ENCODE assay signal across 11 cellular contexts in the genomic region with DNA sequence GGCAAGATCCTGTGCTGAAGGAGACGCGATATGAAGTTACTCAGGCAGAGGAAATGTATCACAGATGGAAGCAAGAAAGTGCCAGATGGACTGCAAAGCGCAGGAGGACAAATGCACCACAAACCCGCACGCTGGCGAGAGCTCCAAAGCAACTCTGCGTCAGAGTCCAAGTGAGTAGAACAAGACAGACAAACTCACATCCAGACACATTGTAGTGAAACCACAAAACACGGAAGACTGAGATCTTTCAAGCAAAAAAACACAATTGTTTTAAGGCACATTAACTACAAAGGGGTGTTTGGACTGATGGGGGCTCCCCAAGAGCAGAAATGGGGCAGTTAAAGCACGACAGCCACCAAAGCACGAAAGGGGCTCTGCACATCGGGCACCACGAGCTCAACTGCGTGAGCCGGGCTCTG. TPM values are rescaled to one million over a fixed set of nuclear protein-coding genes. Genes with fewer than 3 reads are reported as not detected.
A peak's percentile ranks its signal among the peaks of the same experiment; 100 is the strongest.
DNase-seq lines count a peak whose midpoint lies in the region; ATAC-seq and TF ChIP-seq lines count a peak whose summit lies in the region.
"Had no signal": no experiment of that assay in that cellular context is flagged by ENCODE, and none has a peak within 500 bp of the region (broad histone marks: within the 10 kb centered on the region; RNA-seq: fewer than 3 reads in every experiment).

No MANE protein-coding gene starts in this region.

- peaks cover 44% of the 10 kb centered on the region for H3K27me3 Mint-ChIP-seq in activated naive CD4-positive, alpha-beta T cell treated with anti-CD3 and anti-CD28 coated beads for 36 hours (ENCODE audit: low read depth)
- peaks cover 30% of the 10 kb centered on the region for H3K27me3 Mint-ChIP-seq in activated T-helper 1 cell treated with anti-CD3 and anti-CD28 coated beads, Interleukin-12 subunit alpha, Interleukin-12 subunit beta, Interleukin-2, Interleukin-4 antibody, amounts not matched to agents 30 ng/mL and 10 ng/mL and 1 ng/mL, durations not matched to agents 14 hours and 24 hours and 36 hours (ENCODE audit: insufficient read depth)
- peaks cover 23% of the 10 kb centered on the region for H3K27me3 Mint-ChIP-seq in Caco-2 (ENCODE audit: insufficient read depth, unreplicated experiment)

- CTCF ChIA-PET in activated naive CD4-positive, alpha-beta T cell treated with anti-CD3 and anti-CD28 coated beads for 36 hours (lab: Charles Lee): no interaction called here
- CTCF ChIA-PET in Caco-2 (lab: Charles Lee): interaction anchor here (0.6 to 1.0 kb wide), 3 partner anchors 31 to 438 kb away, joined by 3 to 4 read pairs (median 3); no protein-coding TSS in a partner anchor

- peaks cover 11% of the 10 kb centered on the region for H3K4me1 Mint-ChIP-seq in activated naive CD4-positive, alpha-beta T cell treated with anti-CD3 and anti-CD28 coated beads for 36 hours (ENCODE audit: low read depth)
- peaks cover 35% of the 10 kb centered on the region for H3K4me1 Mint-ChIP-seq in activated T-helper 1 cell treated with anti-CD3 and anti-CD28 coated beads, Interleukin-12 subunit alpha, Interleukin-12 subunit beta, Interleukin-2, Interleukin-4 antibody, amounts not matched to agents 30 ng/mL and 10 ng/mL and 1 ng/mL, durations not matched to agents 14 hours and 24 hours and 36 hours (ENCODE audit: low read depth)
- H3K4me1 Mint-ChIP-seq in Caco-2 (ENCODE audit: low read depth, unreplicated experiment): peaks cover 5% of the 10 kb centered on the region

- H3K4me3 Mint-ChIP-seq in activated naive CD4-positive, alpha-beta T cell treated with anti-CD3 and anti-CD28 coated beads for 36 hours: no peak overlapping the region
- peak overlapping the region; percentile 7 for H3K4me3 Mint-ChIP-seq in activated T-helper 1 cell treated with anti-CD3 and anti-CD28 coated beads, Interleukin-12 subunit alpha, Interleukin-12 subunit beta, Interleukin-2, Interleukin-4 antibody, amounts not matched to agents 30 ng/mL and 10 ng/mL and 1 ng/mL, durations not matched to agents 14 hours and 24 hours and 36 hours
- no peak overlapping the region for H3K4me3 Mint-ChIP-seq in Caco-2 (ENCODE audit: unreplicated experiment)

- H3K9me3 ChIP-seq in heart right ventricle (peaks cover 0 to 8% (median 0%) of the 10 kb centered on the region in 11 donors), spleen (peaks cover 0 to 4% (median 0%) of the 10 kb centered on the region in 8 donors), Caco-2 (no peaks in the 10 kb centered on the region)

- TF ChIP-seq POLR2A in spleen (IDR thresholded peaks at IDR 0.05): no peak

- no peaks in the 10 kb centered on the region for H3K36me3 Mint-ChIP-seq in activated naive CD4-positive, alpha-beta T cell treated with anti-CD3 and anti-CD28 coated beads for 36 hours (ENCODE audit: low read depth)
- peaks cover 3% of the 10 kb centered on the region for H3K36me3 Mint-ChIP-seq in activated T-helper 1 cell treated with anti-CD3 and anti-CD28 coated beads, Interleukin-12 subunit alpha, Interleukin-12 subunit beta, Interleukin-2, Interleukin-4 antibody, amounts not matched to agents 30 ng/mL and 10 ng/mL and 1 ng/mL, durations not matched to agents 14 hours and 24 hours and 36 hours (ENCODE audit: low read depth)
- no peaks in the 10 kb centered on the region for H3K36me3 Mint-ChIP-seq in Caco-2 (ENCODE audit: insufficient read depth, unreplicated experiment)

- BruUV-seq in Caco-2 (replicated peaks; lab: Mats Ljungman, UMichigan): no TSS peak

- intact Hi-C loops in activated naive CD4-positive, alpha-beta T cell treated with anti-CD3 and anti-CD28 coated beads for 36 hours (cut with micrococcal nuclease): no loop called here
- intact Hi-C loops in activated T-helper 1 cell treated with anti-CD3 and anti-CD28 coated beads, Interleukin-12 subunit alpha, Interleukin-12 subunit beta, Interleukin-2, Interleukin-4 antibody, amounts not matched to agents 30 ng/mL and 10 ng/mL and 1 ng/mL, durations not matched to agents 14 hours and 24 hours and 36 hours (cut with micrococcal nuclease): no loop called here
- intact Hi-C loops in heart right ventricle (cut with DNase I) (no loop called here), spleen (cut with DNase I; ENCODE audit: low total_unique reads) (no loop called here), Caco-2 (cut with micrococcal nuclease; ENCODE audit: unreplicated experiment) (no loop called here)

- peak; percentile 24 for DNase-seq in activated naive CD4-positive, alpha-beta T cell treated with anti-CD3 and anti-CD28 coated beads for 36 hours
- no peak for DNase-seq in activated naive CD4-positive, alpha-beta T cell treated with Interleukin-2 at 50 U/mL for 16 hours
- DNase-seq in activated T-helper 1 cell treated with anti-CD3 and anti-CD28 coated beads, Interleukin-12 subunit alpha, Interleukin-12 subunit beta, Interleukin-2, Interleukin-4 antibody, amounts not matched to agents 30 ng/mL and 10 ng/mL and 1 ng/mL, durations not matched to agents 14 hours and 24 hours and 36 hours (ENCODE audit: low spot score): no peak
- DNase-seq in heart right ventricle (no peak), spleen (peak; percentile 39), Caco-2 (no peak), T1000 (lab: John Stamatoyannopoulos, UW) (no peak), HuH-7 (ENCODE audit: low spot score) (no peak)
- DNase-seq: activated CD4-positive, alpha-beta T cell treated with anti-CD3 and anti-CD28 coated beads, Interleukin-2, amount 50 U/mL, for 1 hour; stimulated activated CD8-positive, alpha-beta memory T cell treated with anti-CD3 and anti-CD28 coated beads, Interleukin-4, amount 100 ng/mL, for 48 hours had no signal

- H3K9me3 Mint-ChIP-seq in activated naive CD4-positive, alpha-beta T cell treated with anti-CD3 and anti-CD28 coated beads for 36 hours: no peaks in the 10 kb centered on the region
- H3K9me3 Mint-ChIP-seq in activated T-helper 1 cell treated with anti-CD3 and anti-CD28 coated beads, Interleukin-12 subunit alpha, Interleukin-12 subunit beta, Interleukin-2, Interleukin-4 antibody, amounts not matched to agents 30 ng/mL and 10 ng/mL and 1 ng/mL, durations not matched to agents 14 hours and 24 hours and 36 hours: no peaks in the 10 kb centered on the region
- peaks cover 10% of the 10 kb centered on the region for H3K9me3 Mint-ChIP-seq in Caco-2 (ENCODE audit: unreplicated experiment)

- peak in 7 of 8 donors; percentile 44 to 75 (median 69) for ATAC-seq in heart right ventricle
- ATAC-seq: K562 had no signal

- H3K4me1 ChIP-seq in heart right ventricle (peaks cover 0 to 11% (median 5%) of the 10 kb centered on the region in 9 donors), spleen (peaks cover 0 to 7% (median 0%) of the 10 kb centered on the region in 6 donors), Caco-2 (no peaks in the 10 kb centered on the region)

- WGBS in heart right ventricle, 2 donors: 65 to 67% methylated on average over 14 of the region's 14 CpGs
- 57 to 66% (median 62%) methylated on average over 14 of the region's 14 CpGs for WGBS in spleen, 5 donors

- POLR2A ChIA-PET in Caco-2 (lab: Charles Lee): no interaction called here

- peak overlapping the region in 2 of 10 donors; percentile 40 to 57 for H3K27ac ChIP-seq in heart right ventricle
- no peak overlapping the region for H3K27ac ChIP-seq in spleen

- no peak overlapping the region for H3K27ac Mint-ChIP-seq in activated naive CD4-positive, alpha-beta T cell treated with anti-CD3 and anti-CD28 coated beads for 36 hours
- H3K27ac Mint-ChIP-seq in activated T-helper 1 cell treated with anti-CD3 and anti-CD28 coated beads, Interleukin-12 subunit alpha, Interleukin-12 subunit beta, Interleukin-2, Interleukin-4 antibody, amounts not matched to agents 30 ng/mL and 10 ng/mL and 1 ng/mL, durations not matched to agents 14 hours and 24 hours and 36 hours: no peak overlapping the region
- no peak overlapping the region for H3K27ac Mint-ChIP-seq in Caco-2 (ENCODE audit: unreplicated experiment)

- H3K4me3 ChIP-seq in heart right ventricle: no peak overlapping the region
- H3K4me3 ChIP-seq in spleen: no peak overlapping the region
- H3K4me3 ChIP-seq in Caco-2 (ENCODE audit: low read depth, low read length): no peak overlapping the region
- H3K4me3 ChIP-seq: K562 had no signal

- TF ChIP-seq CTCF in heart right ventricle (IDR thresholded peaks at IDR 0.05): no peak
- TF ChIP-seq CTCF in spleen (IDR thresholded peaks at IDR 0.05 in 8 of 11, conservative IDR thresholded peaks at IDR 0.05 in 3 of 11): no peak
- TF ChIP-seq CTCF in Caco-2 (IDR thresholded peaks at IDR 0.05; ENCODE audit: insufficient read depth in 1 of 2, low read depth in 1 of 2, low read length in 1 of 2, severe bottlenecking in 1 of 2, unreplicated experiment in 1 of 2): no peak

- peaks cover 0 to 32% (median 21%) of the 10 kb centered on the region in 7 donors for H3K27me3 ChIP-seq in heart right ventricle
- H3K27me3 ChIP-seq in spleen (replicated peaks in 1 of 7): peaks cover 0 to 59% (median 0%) of the 10 kb centered on the region in 7 donors
- no peaks in the 10 kb centered on the region; the same call in 1 of the 2 replicates for H3K27me3 ChIP-seq in Caco-2 (replicated peaks; ENCODE audit: control insufficient read depth, insufficient read depth, low read length)

- no peaks in the 10 kb centered on the region for H3K36me3 ChIP-seq in heart right ventricle
- H3K36me3 ChIP-seq in spleen: no peaks in the 10 kb centered on the region
- H3K36me3 ChIP-seq in Caco-2 (ENCODE audit: control insufficient read depth, insufficient read depth, low read length): no peaks in the 10 kb centered on the region

RNA-seq across cellular contexts. Expression of a gene that starts 39.2 kb away (rescaled TPM):
- 1 to 10 TPM; 1.4 to 2.5 TPM for total RNA-seq in activated naive CD4-positive, alpha-beta T cell treated with anti-CD3 and anti-CD28 coated beads for 36 hours
- 2.9 and 3.2 TPM in 2 replicates for total RNA-seq in activated T-helper 1 cell treated with anti-CD3 and anti-CD28 coated beads, Interleukin-12 subunit alpha, Interleukin-12 subunit beta, Interleukin-2, Interleukin-4 antibody, amounts not matched to agents 30 ng/mL and 10 ng/mL and 1 ng/mL, durations not matched to agents 14 hours and 24 hours and 36 hours
- total RNA-seq in heart right ventricle: 1 to 10 TPM in 7 of 10 donors, under 1 TPM in 3; 0.31 to 4.5 (median 1.5) TPM
- 10 to 100 TPM in 1 of 2 donors, 1 to 10 TPM in 1; 5.3 to 12.7 TPM for polyA plus RNA-seq in heart right ventricle
- 10 to 100 TPM in 6 of 7 donors, 1 to 10 TPM in 1; 1.4 to 52.3 (median 17.9) TPM for total RNA-seq in spleen
- 10 to 100 TPM in 1 of 3 donors, 1 to 10 TPM in 2; 5.9 to 16.4 (median 7.0) TPM for polyA plus RNA-seq in spleen
- 13.6 and 17.7 TPM in 2 replicates for total RNA-seq in Caco-2 (2022)

Comparison
In these comparisons a context has a peak if more than half of its experiments do, and no peak if none do; other contexts are left out.
1. DNase-seq: peak in activated naive CD4-positive, alpha-beta T cell treated with anti-CD3 and anti-CD28 coated beads for 36 hours (single experiment) and spleen (single experiment); none in activated naive CD4-positive, alpha-beta T cell treated with Interleukin-2 at 50 U/mL for 16 hours (single experiment), activated T-helper 1 cell treated with anti-CD3 and anti-CD28 coated beads, Interleukin-12 subunit alpha, Interleukin-12 subunit beta, Interleukin-2, Interleukin-4 antibody, amounts not matched to agents 30 ng/mL and 10 ng/mL and 1 ng/mL, durations not matched to agents 14 hours and 24 hours and 36 hours (single experiment), heart right ventricle (0 of 2), Caco-2 (0 of 2), T1000 (single experiment) and HuH-7 (single experiment).